Comparison of ENCODE assay signal across 35 cellular contexts in genomic region chr3:176570992-176571391, GRCh38.
"Had no signal": no experiment of that assay in that cellular context is flagged by ENCODE, and none has a peak within 500 bp of the region (broad histone marks: within the 10 kb centered on the region; RNA-seq: fewer than 3 reads in every experiment).

No MANE protein-coding gene starts in this region.

- H3K27me3 ChIP-seq: adrenal gland, ascending aorta, body of pancreas, brain microvascular endothelial cell, breast epithelium, cardiac muscle cell had no signal

- H3K27ac ChIP-seq: adrenal gland, ascending aorta, body of pancreas, brain microvascular endothelial cell, breast epithelium, cardiac muscle cell had no signal

- H3K36me3 ChIP-seq: adrenal gland, ascending aorta, brain microvascular endothelial cell, breast epithelium, cardiac muscle cell had no signal

- H3K36me3 Mint-ChIP-seq: activated naive CD4-positive, alpha-beta T cell treated with anti-CD3 and anti-CD28 coated beads, Interleukin-2, amount 10 ng/mL, durations not matched to agents 7 days and 5 days; activated naive CD4-positive, alpha-beta T cell treated with anti-CD3 and anti-CD28 coated beads, Interleukin-2, amount 50 U/mL, for 24 hours; activated naive CD4-positive, alpha-beta T cell treated with anti-CD3 and anti-CD28 coated beads, Interleukin-2, amount 50 U/mL, for 72 hours; activated naive CD8-positive, alpha-beta T cell; activated naive CD8-positive, alpha-beta T cell treated with anti-CD3 and anti-CD28 coated beads for 36 hours; activated naive CD8-positive, alpha-beta T cell treated with anti-CD3 and anti-CD28 coated beads, Interleukin-2, amount 10 ng/mL, durations not matched to agents 7 days and 5 days; brain had no signal

- H3K4me3 Mint-ChIP-seq: activated naive CD4-positive, alpha-beta T cell treated with anti-CD3 and anti-CD28 coated beads for 36 hours; activated naive CD4-positive, alpha-beta T cell treated with anti-CD3 and anti-CD28 coated beads, Interleukin-2, amount 10 ng/mL, durations not matched to agents 7 days and 5 days; activated naive CD4-positive, alpha-beta T cell treated with anti-CD3 and anti-CD28 coated beads, Interleukin-2, amount 50 U/mL, for 24 hours; activated naive CD8-positive, alpha-beta T cell; activated naive CD8-positive, alpha-beta T cell treated with anti-CD3 and anti-CD28 coated beads for 36 hours; activated naive CD8-positive, alpha-beta T cell treated with anti-CD3 and anti-CD28 coated beads, Interleukin-2, amount 10 ng/mL, durations not matched to agents 7 days and 5 days; activated naive CD8-positive, alpha-beta T cell treated with anti-CD3 and anti-CD28 coated beads, Interleukin-2, amount 50 U/mL, for 24 hours; activated T-cell treated with anti-CD3 and anti-CD28 coated beads, Interleukin-2, amount 50 U/mL, for 24 hours; activated T-cell treated with anti-CD3 and anti-CD28 coated beads, Interleukin-2, amount 50 U/mL, for 4 hours; activated T-cell treated with anti-CD3 and anti-CD28 coated beads, Interleukin-2, amount 50 U/mL, for 72 hours; activated T-helper 1 cell treated with anti-CD3 and anti-CD28 coated beads, Interleukin-12 subunit alpha, Interleukin-12 subunit beta, Interleukin-2, Interleukin-4 antibody, amounts not matched to agents 30 ng/mL and 10 ng/mL and 1 ng/mL, durations not matched to agents 14 hours and 24 hours and 36 hours; activated T-helper 17 cell treated with anti-CD3 and anti-CD28 coated beads, Interleukin-2, amount 50 U/mL, for 72 hours; brain; central memory CD8-positive, alpha-beta T cell had no signal

- H3K4me1 ChIP-seq: adrenal gland, ascending aorta, body of pancreas, breast epithelium had no signal

- H3K27ac Mint-ChIP-seq: activated naive CD4-positive, alpha-beta T cell treated with anti-CD3 and anti-CD28 coated beads for 36 hours; activated naive CD4-positive, alpha-beta T cell treated with anti-CD3 and anti-CD28 coated beads, Interleukin-2, amount 10 ng/mL, durations not matched to agents 7 days and 5 days; activated naive CD4-positive, alpha-beta T cell treated with anti-CD3 and anti-CD28 coated beads, Interleukin-2, amount 50 U/mL, for 24 hours; activated naive CD4-positive, alpha-beta T cell treated with anti-CD3 and anti-CD28 coated beads, Interleukin-2, amount 50 U/mL, for 72 hours; activated naive CD8-positive, alpha-beta T cell; activated naive CD8-positive, alpha-beta T cell treated with anti-CD3 and anti-CD28 coated beads for 36 hours; activated naive CD8-positive, alpha-beta T cell treated with anti-CD3 and anti-CD28 coated beads, Interleukin-2, amount 10 ng/mL, durations not matched to agents 7 days and 5 days; activated naive CD8-positive, alpha-beta T cell treated with anti-CD3 and anti-CD28 coated beads, Interleukin-2, amount 50 U/mL, for 24 hours; activated T-cell treated with anti-CD3 and anti-CD28 coated beads, Interleukin-2, amount 50 U/mL, for 24 hours; activated T-cell treated with anti-CD3 and anti-CD28 coated beads, Interleukin-2, amount 50 U/mL, for 72 hours; activated T-helper 1 cell treated with anti-CD3 and anti-CD28 coated beads, Interleukin-12 subunit alpha, Interleukin-12 subunit beta, Interleukin-2, Interleukin-4 antibody, amounts not matched to agents 30 ng/mL and 10 ng/mL and 1 ng/mL, durations not matched to agents 14 hours and 24 hours and 36 hours; activated T-helper 17 cell treated with anti-CD3 and anti-CD28 coated beads, Interleukin-2, amount 50 U/mL, for 72 hours; activated T-helper 2 cell treated with anti-CD3 and anti-CD28 coated beads, Interferon-gamma antibody, Interleukin-2, Interleukin-4, amounts not matched to agents 10 μg/mL and 5 μg/mL and 100 μg/mL, durations not matched to agents 14 hours and 24 hours and 36 hours had no signal

- H3K9me3 Mint-ChIP-seq: activated naive CD4-positive, alpha-beta T cell treated with anti-CD3 and anti-CD28 coated beads for 36 hours; activated naive CD4-positive, alpha-beta T cell treated with anti-CD3 and anti-CD28 coated beads, Interleukin-2, amount 50 U/mL, for 24 hours; activated naive CD8-positive, alpha-beta T cell treated with anti-CD3 and anti-CD28 coated beads for 36 hours; activated naive CD8-positive, alpha-beta T cell treated with anti-CD3 and anti-CD28 coated beads, Interleukin-2, amount 50 U/mL, for 24 hours; activated T-cell treated with anti-CD3 and anti-CD28 coated beads, Interleukin-2, amount 50 U/mL, for 24 hours; activated T-cell treated with anti-CD3 and anti-CD28 coated beads, Interleukin-2, amount 50 U/mL, for 4 hours; activated T-helper 17 cell treated with anti-CD3 and anti-CD28 coated beads, Interleukin-2, amount 50 U/mL, for 72 hours; activated T-helper 2 cell treated with anti-CD3 and anti-CD28 coated beads, Interferon-gamma antibody, Interleukin-2, Interleukin-4, amounts not matched to agents 10 μg/mL and 5 μg/mL and 100 μg/mL, durations not matched to agents 14 hours and 24 hours and 36 hours had no signal

- H3K9me3 ChIP-seq: adrenal gland, ascending aorta, body of pancreas, breast epithelium had no signal

- ATAC-seq: activated naive CD4-positive, alpha-beta T cell treated with anti-CD3 and anti-CD28 coated beads, Interleukin-2, amount 50 U/mL, for 72 hours; activated naive CD8-positive, alpha-beta T cell treated with anti-CD3 and anti-CD28 coated beads, Interleukin-2, amount 50 U/mL, for 24 hours; activated T-cell treated with anti-CD3 and anti-CD28 coated beads, Interleukin-2, amount 50 U/mL, for 4 hours; activated T-cell treated with anti-CD3 and anti-CD28 coated beads, Interleukin-2, amount 50 U/mL, for 72 hours; activated T-helper 17 cell treated with anti-CD3 and anti-CD28 coated beads, Interleukin-2, amount 50 U/mL, for 72 hours; body of pancreas had no signal

- DNase-seq: activated effector memory CD4-positive, alpha-beta T cell treated with anti-CD3 and anti-CD28 coated beads, Interleukin-2, amount 50 U/mL, for 16 hours; activated effector memory CD4-positive, alpha-beta T cell treated with Interleukin-2 at 50 U/mL for 16 hours; activated gamma-delta T cell treated with Interleukin-2 at 50 U/mL for 16 hours; activated naive CD4-positive, alpha-beta T cell; activated naive CD4-positive, alpha-beta T cell treated with anti-CD3 and anti-CD28 coated beads for 36 hours; activated naive CD4-positive, alpha-beta T cell treated with anti-CD3 and anti-CD28 coated beads, Interleukin-2, amount 10 ng/mL, durations not matched to agents 7 days and 5 days; activated naive CD4-positive, alpha-beta T cell treated with anti-CD3 and anti-CD28 coated beads, Interleukin-2, amount 50 U/mL, for 16 hours; activated naive CD4-positive, alpha-beta T cell treated with Interleukin-2 at 50 U/mL for 16 hours; activated naive CD8-positive, alpha-beta T cell treated with anti-CD3 and anti-CD28 coated beads for 36 hours; activated naive CD8-positive, alpha-beta T cell treated with anti-CD3 and anti-CD28 coated beads, Interleukin-2, amount 10 ng/mL, durations not matched to agents 7 days and 5 days; activated naive CD8-positive, alpha-beta T cell treated with anti-CD3 and anti-CD28 coated beads, Interleukin-2, amount 50 U/mL, for 24 hours; activated T-cell treated with anti-CD3 and anti-CD28 coated beads, Interleukin-2, amount 50 U/mL, for 24 hours; activated T-cell treated with anti-CD3 and anti-CD28 coated beads, Interleukin-2, amount 50 U/mL, for 4 hours; activated T-cell treated with anti-CD3 and anti-CD28 coated beads, Interleukin-2, amount 50 U/mL, for 48 hours; activated T-cell treated with anti-CD3 and anti-CD28 coated beads, Interleukin-2, amount 50 U/mL, for 72 hours; adrenal gland; amniotic stem cell; amygdala; aorta; body of pancreas; brain microvascular endothelial cell; caudate nucleus; central memory CD4-positive, alpha-beta T cell; cerebellar nuclear complex had no signal

- H3K4me3 ChIP-seq: adrenal gland, ascending aorta, body of pancreas, breast epithelium, cardiac muscle cell had no signal

- H3K4me1 Mint-ChIP-seq: activated naive CD4-positive, alpha-beta T cell treated with anti-CD3 and anti-CD28 coated beads, Interleukin-2, amount 10 ng/mL, durations not matched to agents 7 days and 5 days; activated naive CD4-positive, alpha-beta T cell treated with anti-CD3 and anti-CD28 coated beads, Interleukin-2, amount 50 U/mL, for 24 hours; activated naive CD8-positive, alpha-beta T cell treated with anti-CD3 and anti-CD28 coated beads for 36 hours; activated naive CD8-positive, alpha-beta T cell treated with anti-CD3 and anti-CD28 coated beads, Interleukin-2, amount 10 ng/mL, durations not matched to agents 7 days and 5 days; activated naive CD8-positive, alpha-beta T cell treated with anti-CD3 and anti-CD28 coated beads, Interleukin-2, amount 50 U/mL, for 24 hours; activated T-helper 17 cell treated with anti-CD3 and anti-CD28 coated beads, Interleukin-2, amount 50 U/mL, for 72 hours; brain; central memory CD8-positive, alpha-beta T cell had no signal

- H3K27me3 Mint-ChIP-seq: activated naive CD4-positive, alpha-beta T cell treated with anti-CD3 and anti-CD28 coated beads, Interleukin-2, amount 10 ng/mL, durations not matched to agents 7 days and 5 days; activated naive CD4-positive, alpha-beta T cell treated with anti-CD3 and anti-CD28 coated beads, Interleukin-2, amount 50 U/mL, for 24 hours; activated naive CD8-positive, alpha-beta T cell; activated naive CD8-positive, alpha-beta T cell treated with anti-CD3 and anti-CD28 coated beads for 36 hours; activated naive CD8-positive, alpha-beta T cell treated with anti-CD3 and anti-CD28 coated beads, Interleukin-2, amount 10 ng/mL, durations not matched to agents 7 days and 5 days; activated naive CD8-positive, alpha-beta T cell treated with anti-CD3 and anti-CD28 coated beads, Interleukin-2, amount 50 U/mL, for 24 hours; activated T-cell treated with anti-CD3 and anti-CD28 coated beads, Interleukin-2, amount 50 U/mL, for 24 hours; activated T-helper 17 cell treated with anti-CD3 and anti-CD28 coated beads, Interleukin-2, amount 50 U/mL, for 72 hours; central memory CD8-positive, alpha-beta T cell had no signal
